ENCODE assay signal across 8 cellular contexts in the genomic region with DNA sequence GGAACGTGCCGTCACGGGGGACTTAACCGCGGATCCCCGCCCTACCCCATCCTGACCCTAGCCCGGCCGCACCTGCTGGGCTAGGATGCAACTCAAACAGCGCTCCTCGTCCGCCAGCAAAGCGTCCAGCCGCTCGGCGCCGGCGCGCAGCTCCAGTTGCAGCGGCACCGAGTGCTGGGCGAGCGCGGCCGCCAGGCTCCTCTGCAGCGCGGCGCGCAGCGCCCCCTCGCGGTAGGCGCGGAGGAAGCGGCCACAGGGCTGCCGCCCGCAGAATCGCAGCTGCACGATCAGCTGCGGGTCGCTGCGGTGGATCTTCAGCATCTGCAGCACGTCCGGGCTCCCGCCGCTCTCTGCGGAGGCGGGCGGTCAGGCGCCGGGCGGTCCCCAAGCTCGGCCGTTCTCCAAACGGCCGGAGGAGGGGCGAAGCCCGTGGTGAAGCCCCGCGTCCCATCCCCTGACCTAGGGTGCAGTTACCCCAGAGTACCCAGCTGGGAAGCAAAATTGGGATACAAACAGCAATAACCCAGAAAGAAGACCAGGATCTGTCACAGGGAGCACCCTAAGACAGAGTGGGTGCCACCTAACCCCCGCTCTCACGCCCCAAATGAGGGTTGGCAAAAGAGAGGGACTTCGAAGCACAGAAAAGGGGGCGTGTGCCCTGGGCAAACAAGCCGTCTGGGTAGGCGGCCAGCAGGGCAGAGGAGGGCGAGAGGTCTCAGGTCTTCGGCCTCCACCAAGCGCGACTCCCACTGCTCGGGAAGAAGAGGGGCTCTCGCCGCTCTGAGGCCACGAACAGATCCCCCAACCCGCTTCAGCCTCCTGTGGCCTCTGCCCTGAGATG. TPM values are rescaled to one million over a fixed set of nuclear protein-coding genes. Genes with fewer than 3 reads are reported as not detected.
DNase-seq lines count a peak whose midpoint lies in the region; TF ChIP-seq lines count a peak whose summit lies in the region.

No MANE protein-coding gene starts in this region.

- H3K27ac Mint-ChIP-seq in immature natural killer cell = no peak overlapping the region

- H3K27ac ChIP-seq in WERI-Rb-1 = no peak overlapping the region

- peaks cover 6% of the 10 kb centered on the region for H3K27me3 ChIP-seq in WERI-Rb-1 (ENCODE audit: insufficient read depth, low read depth, severe bottlenecking)

- no peaks in the 10 kb centered on the region for H3K36me3 Mint-ChIP-seq in immature natural killer cell

- peak; percentile 66 for DNase-seq in NCI-H1436 (lab: John Stamatoyannopoulos, UW)
- no peak for DNase-seq in NCI-H1436 treated with DMSO at 0.1 percent for 48 hours (lab: John Stamatoyannopoulos, UW)
- peak; percentile 8 for DNase-seq in NCI-H1694 (lab: John Stamatoyannopoulos, UW)
- DNase-seq in WERI-Rb-1 = peak; percentile 65
- DNase-seq in T47D (ENCODE audit: low read depth in 1 of 2, low spot score in 1 of 2) = peak; percentile 80 to 96
- peak; percentile 70 to 78 (median 78) for DNase-seq in immature natural killer cell
- DNase-seq in stimulated activated CD4-positive, alpha-beta T cell treated with anti-CD3 and anti-CD28 coated beads, Interleukin-12 subunit alpha, Interleukin-12 subunit beta, amount 100 ng/mL, for 48 hours (ENCODE audit: low read depth in 2 of 3, low spot score in 1 of 3) = peak in 2 of 3 donors; percentile 69 to 78
- DNase-seq in foreskin melanocyte = no peak

- in situ Hi-C loops in T47D (cut with HindIII; ENCODE audit: low pct_unique_long_range_greater_than_20kb, low sequenced_read_pairs) = no loop called here

- peak; percentile 97 for TF ChIP-seq CTCF in WERI-Rb-1 (IDR thresholded peaks at IDR 0.05; ENCODE audit: low read depth, low read length)

- peaks cover 4 to 7% (median 5%) of the 10 kb centered on the region in 3 donors for H3K27me3 Mint-ChIP-seq in immature natural killer cell (ENCODE audit: low read depth in 3 of 3)

- H3K4me3 Mint-ChIP-seq in immature natural killer cell = peak overlapping the region; percentile 48 to 72 (median 59)

- no peaks in the 10 kb centered on the region for H3K36me3 ChIP-seq in WERI-Rb-1

- H3K9me3 Mint-ChIP-seq in immature natural killer cell = no peaks in the 10 kb centered on the region

- peak overlapping the region; percentile 5 for H3K4me3 ChIP-seq in WERI-Rb-1 (ENCODE audit: low read depth, low read length)

- H3K9me3 ChIP-seq in WERI-Rb-1 (ENCODE audit: severe bottlenecking) = no peaks in the 10 kb centered on the region

- H3K4me1 Mint-ChIP-seq in immature natural killer cell = peaks cover 26 to 32% of the 10 kb centered on the region in 2 donors

RNA-seq across cellular contexts. Expression of a gene that starts 4.2 kb away (rescaled TPM):
- polyA plus RNA-seq in immature natural killer cell = 10 to 100 TPM; 44.9 to 53.7 (median 49.4) TPM

RNA-seq across cellular contexts. Expression of a gene that starts 4.2 kb away (rescaled TPM):
- 1 to 10 TPM; 3.8 to 7.4 (median 5.7) TPM for polyA plus RNA-seq in immature natural killer cell

RNA-seq across cellular contexts. Expression of a gene that starts 4.7 kb away (rescaled TPM):
- polyA plus RNA-seq in immature natural killer cell = under 1 TPM in 2 of 3 donors, not detected in 1; 0.13 to 0.18 TPM

RNA-seq across cellular contexts. Expression of a gene that starts 9.0 kb away (rescaled TPM):
- not detected for polyA plus RNA-seq in immature natural killer cell

RNA-seq across cellular contexts. Expression of a gene that starts 14.8 kb away (rescaled TPM):
- under 1 TPM in 2 of 3 donors, not detected in 1; 0.18 to 0.47 TPM for polyA plus RNA-seq in immature natural killer cell

Comparison
In these comparisons a context has a peak if more than half of its experiments do, and no peak if none do; other contexts are left out.
1. DNase-seq: peak in NCI-H1436 (single experiment), NCI-H1694 (single experiment), WERI-Rb-1 (single experiment), T47D (2 of 2), immature natural killer cell (3 of 3) and stimulated activated CD4-positive, alpha-beta T cell treated with anti-CD3 and anti-CD28 coated beads, Interleukin-12 subunit alpha, Interleukin-12 subunit beta, amount 100 ng/mL, for 48 hours (2 of 3); none in NCI-H1436 treated with DMSO at 0.1 percent for 48 hours (single experiment) and foreskin melanocyte (single experiment).